In genomic region chr1:151210830-151211229, GRCh38 we compare ENCODE assay signal across 11 cellular contexts. TPM values are rescaled to one million over a fixed set of nuclear protein-coding genes. Genes with fewer than 3 reads are reported as not detected.
DNase-seq lines count a peak whose midpoint lies in the region; TF ChIP-seq lines count a peak whose summit lies in the region.
"Had no signal": no experiment of that assay in that cellular context is flagged by ENCODE, and none has a peak within 500 bp of the region (broad histone marks: within the 10 kb centered on the region; RNA-seq: fewer than 3 reads in every experiment).

No MANE protein-coding gene starts in this region.

- H3K27ac ChIP-seq in SK-N-MC (0 out of 2 replicates have a peak overlapping the region, but pooled peaks have one; percentile 21), suprapubic skin (no peak overlapping the region)

- no peaks in the 10 kb centered on the region for H3K9me3 Mint-ChIP-seq in activated naive CD4-positive, alpha-beta T cell treated with anti-CD3 and anti-CD28 coated beads, Interleukin-2, amount 50 U/mL, for 24 hours

- H3K36me3 ChIP-seq in SK-N-MC (ENCODE audit: insufficient read depth, low read length) (peaks cover 66% of the 10 kb centered on the region), suprapubic skin (peaks cover 20% of the 10 kb centered on the region)

- no peak for DNase-seq in activated naive CD4-positive, alpha-beta T cell treated with Interleukin-2 at 50 U/mL for 16 hours
- DNase-seq in SK-N-MC (ENCODE audit: low read depth, low spot score) (no peak), epithelial cell of esophagus (ENCODE audit: low read depth) (peak; percentile 24), stromal cell of bone marrow (ENCODE audit: low read depth) (peak; percentile 9), NK-92 (lab: John Stamatoyannopoulos, UW; ENCODE audit: unreplicated experiment) (no peak), suprapubic skin (ENCODE audit: low spot score in 2 of 2) (no peak)
- no peak for DNase-seq in stimulated activated CD4-positive, alpha-beta T cell treated with anti-CD3 and anti-CD28 coated beads, Interleukin-15, amount 100 ng/mL, for 24 hours
- DNase-seq: left cardiac atrium, NCI-H2171 had no signal

- H3K36me3 Mint-ChIP-seq in activated naive CD4-positive, alpha-beta T cell treated with anti-CD3 and anti-CD28 coated beads, Interleukin-2, amount 50 U/mL, for 24 hours = peaks cover 10% of the 10 kb centered on the region

- TF ChIP-seq EP300 in suprapubic skin (IDR thresholded peaks at IDR 0.05) = no peak

- H3K27me3 Mint-ChIP-seq in activated naive CD4-positive, alpha-beta T cell treated with anti-CD3 and anti-CD28 coated beads, Interleukin-2, amount 50 U/mL, for 24 hours = no peaks in the 10 kb centered on the region

- H3K4me1 ChIP-seq in suprapubic skin = peaks cover 4% of the 10 kb centered on the region

- 56% methylated on average over 1 of the region's 1 CpG for WGBS in suprapubic skin

- H3K9ac ChIP-seq in SK-N-MC (ENCODE audit: insufficient read length) = no peak overlapping the region

- peaks cover 38% of the 10 kb centered on the region for H3K4me1 Mint-ChIP-seq in activated naive CD4-positive, alpha-beta T cell treated with anti-CD3 and anti-CD28 coated beads, Interleukin-2, amount 50 U/mL, for 24 hours

- peak overlapping the region; percentile 11 for H3K4me3 Mint-ChIP-seq in activated naive CD4-positive, alpha-beta T cell treated with anti-CD3 and anti-CD28 coated beads, Interleukin-2, amount 50 U/mL, for 24 hours

- H3K9me3 ChIP-seq in SK-N-MC (ENCODE audit: low read depth, low read length) (no peaks in the 10 kb centered on the region), suprapubic skin (no peaks in the 10 kb centered on the region)

- TF ChIP-seq POLR2A in suprapubic skin (IDR thresholded peaks at IDR 0.05) = no peak

- H3K27ac Mint-ChIP-seq in activated naive CD4-positive, alpha-beta T cell treated with anti-CD3 and anti-CD28 coated beads, Interleukin-2, amount 50 U/mL, for 24 hours = no peak overlapping the region

- H3K27me3 ChIP-seq in suprapubic skin = no peaks in the 10 kb centered on the region

- H3K4me3 ChIP-seq in SK-N-MC = no peak overlapping the region
- H3K4me3 ChIP-seq in epithelial cell of esophagus (ENCODE audit: low read length) = no peak overlapping the region
- no peak overlapping the region for H3K4me3 ChIP-seq in suprapubic skin

- TF ChIP-seq CTCF in epithelial cell of esophagus (IDR thresholded peaks at IDR 0.05; ENCODE audit: insufficient read depth, low read depth, low read length, missing control alignments) = no peak
- TF ChIP-seq CTCF in suprapubic skin (IDR thresholded peaks at IDR 0.05) = no peak

RNA-seq across cellular contexts. Expression of gene PIP5K1A, which starts 12.5 kb away (rescaled TPM):
- 100 to 1,000 TPM in 1 of 4 donors, 10 to 100 TPM in 3; 41.6 to 120 (median 51.6) TPM for total RNA-seq in suprapubic skin

RNA-seq across cellular contexts. Expression of gene VPS72, which starts 20.8 kb away (rescaled TPM):
- 10 to 100 TPM; 17.2 to 30.8 (median 26.8) TPM for total RNA-seq in suprapubic skin

RNA-seq across cellular contexts. Expression of gene TMOD4, which starts 35.0 kb away (rescaled TPM):
- total RNA-seq in suprapubic skin = not detected
- total RNA-seq: bronchial epithelial cell, left cardiac atrium had no signal

RNA-seq across cellular contexts. Expression of gene PSMD4, which starts 43.7 kb away (rescaled TPM):
- 100 to 1,000 TPM; 101 to 133 (median 119) TPM for total RNA-seq in suprapubic skin

RNA-seq across cellular contexts. Expression of gene SCNM1, which starts 44.9 kb away (rescaled TPM):
- total RNA-seq in suprapubic skin = 10 to 100 TPM; 29.6 to 40.6 (median 35.4) TPM

Comparison
In these comparisons a context has a peak if more than half of its experiments do, and no peak if none do; other contexts are left out.
1. DNase-seq: peak in epithelial cell of esophagus (single experiment) and stromal cell of bone marrow (single experiment); none in activated naive CD4-positive, alpha-beta T cell treated with Interleukin-2 at 50 U/mL for 16 hours (single experiment), SK-N-MC (single experiment), stimulated activated CD4-positive, alpha-beta T cell treated with anti-CD3 and anti-CD28 coated beads, Interleukin-15, amount 100 ng/mL, for 24 hours (single experiment), NK-92 (single experiment) and suprapubic skin (0 of 2).